Comparison of ENCODE assay signal across 15 cellular contexts in genomic region chr4:41857225-41857624, GRCh38.
DNase-seq lines count a peak whose midpoint lies in the region; ATAC-seq and TF ChIP-seq lines count a peak whose summit lies in the region.
"Had no signal": no experiment of that assay in that cellular context is flagged by ENCODE, and none has a peak within 500 bp of the region (broad histone marks: within the 10 kb centered on the region; RNA-seq: fewer than 3 reads in every experiment).

No MANE protein-coding gene starts in this region.

- no peak overlapping the region for H2BK20ac ChIP-seq in H9 (ENCODE audit: low read depth, low read length, poor library complexity, severe bottlenecking)

- no peak overlapping the region for H4K91ac ChIP-seq in H9 (ENCODE audit: insufficient read length, low read depth, low read length)

- no peak overlapping the region for H2BK5ac ChIP-seq in H9 (ENCODE audit: insufficient read length, low read length)

- no peaks in the 10 kb centered on the region for H3K36me3 ChIP-seq in WERI-Rb-1
- H3K36me3 ChIP-seq: BLaER1 treated with 17β-estradiol and CSF1 and Interleukin-3, amounts not matched to agents 10 nM and 100 nM had no signal

- no peak overlapping the region for H2BK120ac ChIP-seq in H9 (ENCODE audit: low read depth, low read length, poor library complexity, severe bottlenecking)

- no peak overlapping the region for H4K5ac ChIP-seq in H9 (ENCODE audit: insufficient read length, low read depth, low read length)

- no peak overlapping the region for H3K56ac ChIP-seq in H9 (ENCODE audit: insufficient read length, low read depth, low read length)

- H3K4me1 ChIP-seq in H9 (ENCODE audit: insufficient read depth, low read length): no peaks in the 10 kb centered on the region

- H3K27me3 ChIP-seq in WERI-Rb-1 (ENCODE audit: insufficient read depth, low read depth, severe bottlenecking) (no peaks in the 10 kb centered on the region), H9 (ENCODE audit: insufficient read depth, low read length) (no peaks in the 10 kb centered on the region)
- H3K27me3 ChIP-seq: BLaER1 treated with 17β-estradiol and CSF1 and Interleukin-3, amounts not matched to agents 10 nM and 100 nM had no signal

- H2BK15ac ChIP-seq in H9 (ENCODE audit: low read depth, low read length): no peak overlapping the region

- WGBS in H9 (ENCODE audit: extremely low coverage, insufficient read length, low lambda C conversion rate): no CpG with 5 or more reads among the region's 4 CpGs

- peak; percentile 95 for ATAC-seq in SK-N-SH treated with all-trans-retinoic acid at 6 μM for 48 hours

- no peaks in the 10 kb centered on the region for H3K23me2 ChIP-seq in H9 (ENCODE audit: insufficient read length, low read depth, low read length, poor library complexity, severe bottlenecking)

- no peaks in the 10 kb centered on the region; the same call in 1 of the 2 replicates for H3K79me2 ChIP-seq in H9 (ENCODE audit: insufficient read depth, low read length)

- H3K27me3 Mint-ChIP-seq in H9 (ENCODE audit: low read depth): peaks cover 86% of the 10 kb centered on the region

- H3K9me3 Mint-ChIP-seq in H9: no peaks in the 10 kb centered on the region

- H3K9me3 ChIP-seq in WERI-Rb-1 (ENCODE audit: severe bottlenecking) (no peaks in the 10 kb centered on the region), H9 (ENCODE audit: control insufficient read depth, low read depth, low read length) (no peaks in the 10 kb centered on the region)
- H3K9me3 ChIP-seq: BLaER1 treated with 17β-estradiol and CSF1 and Interleukin-3, amounts not matched to agents 10 nM and 100 nM had no signal

- H4K8ac ChIP-seq in H9 (replicated peaks; ENCODE audit: insufficient read length, low read depth, low read length): no peak overlapping the region

- H3K18ac ChIP-seq in H9 (ENCODE audit: insufficient read length, low read depth, low read length): no peak overlapping the region

- H3K14ac ChIP-seq in H9 (ENCODE audit: insufficient read depth, low read length): no peak overlapping the region

- H2AFZ ChIP-seq in H9 (ENCODE audit: low read length): no peak overlapping the region
- H2AFZ ChIP-seq: GM23248 had no signal

- no peak overlapping the region for H3K27ac Mint-ChIP-seq in H9
- H3K27ac Mint-ChIP-seq: CD4-positive, CD25-positive, alpha-beta regulatory T cell had no signal

- H3K4me3 Mint-ChIP-seq in H9: no peak overlapping the region
- H3K4me3 Mint-ChIP-seq: CD4-positive, CD25-positive, alpha-beta regulatory T cell had no signal

- no peak overlapping the region for H3K4ac ChIP-seq in H9 (ENCODE audit: low read depth, low read length)

- no peaks in the 10 kb centered on the region for H3K4me1 Mint-ChIP-seq in H9
- H3K4me1 Mint-ChIP-seq: CD4-positive, CD25-positive, alpha-beta regulatory T cell had no signal

- no peak overlapping the region for H3K4me2 ChIP-seq in H9 (ENCODE audit: insufficient read depth, insufficient read length, low read length)
- H3K4me2 ChIP-seq: BLaER1 treated with 17β-estradiol and CSF1 and Interleukin-3, amounts not matched to agents 10 nM and 100 nM had no signal

- H3K79me1 ChIP-seq in H9 (ENCODE audit: insufficient read depth, low read depth, low read length, poor library complexity, severe bottlenecking): no peaks in the 10 kb centered on the region

- TF ChIP-seq CTCF in WERI-Rb-1 (IDR thresholded peaks at IDR 0.05; ENCODE audit: low read depth, low read length) (no peak), H9 (conservative IDR thresholded peaks at IDR 0.05) (no peak)

- no peak overlapping the region for H2BK12ac ChIP-seq in H9 (ENCODE audit: insufficient read length, low read depth, low read length)

- H3K23ac ChIP-seq in H9 (ENCODE audit: insufficient read length, low read depth, low read length): no peak overlapping the region

- H4K20me1 ChIP-seq in H9 (ENCODE audit: control insufficient read depth, insufficient read depth, insufficient read length): no peaks in the 10 kb centered on the region
- H4K20me1 ChIP-seq: BLaER1 treated with 17β-estradiol and CSF1 and Interleukin-3, amounts not matched to agents 10 nM and 100 nM had no signal

- H3K9ac ChIP-seq in H9 (ENCODE audit: extremely low read depth, insufficient read length, low read length): no peak overlapping the region
- H3K9ac ChIP-seq: BLaER1 treated with 17β-estradiol and CSF1 and Interleukin-3, amounts not matched to agents 10 nM and 100 nM; GM23248 had no signal

- DNase-seq in NCI-H748 (lab: John Stamatoyannopoulos, UW; ENCODE audit: unreplicated experiment) (peak; percentile 15), NCI-H748 treated with DMSO at 0.1 percent for 48 hours (lab: John Stamatoyannopoulos, UW) (no peak), NCI-H82 treated with DMSO at 0.1 percent for 48 hours (lab: John Stamatoyannopoulos, UW; ENCODE audit: unreplicated experiment) (peak; percentile 85), ureter (ENCODE audit: low spot score) (no peak), WERI-Rb-1 (no peak), H9 (no peak)
- DNase-seq: 8988T; AML-193; Calu3; CD4-positive, CD25-positive, alpha-beta regulatory T cell; DMS 273 treated with DMSO at 0.1 percent for 48 hours; GM23248 had no signal

- no peak overlapping the region for H3T11ph ChIP-seq in H9 (ENCODE audit: low read length)

- H3K4me3 ChIP-seq in WERI-Rb-1 (ENCODE audit: low read depth, low read length): no peak overlapping the region
- H3K4me3 ChIP-seq: BLaER1 treated with 17β-estradiol and CSF1 and Interleukin-3, amounts not matched to agents 10 nM and 100 nM; GM23248 had no signal

- H3K36me3 Mint-ChIP-seq in H9 (ENCODE audit: insufficient read depth in 1 of 3, low read depth in 3 of 3): no peaks in the 10 kb centered on the region
- H3K36me3 Mint-ChIP-seq: CD4-positive, CD25-positive, alpha-beta regulatory T cell had no signal

- no peak overlapping the region for H3K27ac ChIP-seq in WERI-Rb-1
- no peak overlapping the region for H3K27ac ChIP-seq in H9 (ENCODE audit: insufficient read length, low read depth, low read length)
- H3K27ac ChIP-seq: BLaER1 treated with 17β-estradiol and CSF1 and Interleukin-3, amounts not matched to agents 10 nM and 100 nM; GM23248; HL-60 had no signal

- H2AK5ac ChIP-seq in H9 (ENCODE audit: insufficient read length, low read length): no peak overlapping the region

TF ChIP-seq in SK-N-SH treated with all-trans-retinoic acid at 6 μM for 48 hours, 23 proteins besides CTCF, POLR2A, EP300 and RAD21 (continues in another document):
- TF ChIP-seq ZNF8 (CRISPR knock-in tag; IDR thresholded peaks at IDR 0.05) (peak; percentile 41; the same call in 1 of the 2 replicates), ARNTL (CRISPR knock-in tag; IDR thresholded peaks at IDR 0.05; ENCODE audit: borderline replicate concordance, low read depth) (no peak), ZNF70 (CRISPR knock-in tag; IDR thresholded peaks at IDR 0.05) (0 out of 2 replicates have a peak, but pooled peaks have one; percentile 17), OSR1 (CRISPR knock-in tag; IDR thresholded peaks at IDR 0.05) (no peak), BACH2 (CRISPR knock-in tag; IDR thresholded peaks at IDR 0.05; ENCODE audit: borderline replicate concordance) (no peak), GLIS3 (CRISPR knock-in tag; IDR thresholded peaks at IDR 0.05) (peak; percentile 26; the same call in 1 of the 2 replicates), PATZ1 (CRISPR knock-in tag; IDR thresholded peaks at IDR 0.05; ENCODE audit: borderline replicate concordance) (peak; percentile 45; the same call in 1 of the 2 replicates), RARB (CRISPR knock-in tag; IDR thresholded peaks at IDR 0.05) (no peak), ZFP30 (CRISPR knock-in tag; IDR thresholded peaks at IDR 0.05) (no peak), PPARA (CRISPR knock-in tag; IDR thresholded peaks at IDR 0.05; ENCODE audit: borderline replicate concordance) (0 out of 2 replicates have a peak, but pooled peaks have one; percentile 59), ISL1 (CRISPR knock-in tag; IDR thresholded peaks at IDR 0.05) (peak; percentile 89), ZC3H10 (CRISPR knock-in tag; IDR thresholded peaks at IDR 0.05) (no peak), TCF4 (CRISPR knock-in tag; IDR thresholded peaks at IDR 0.05; ENCODE audit: borderline replicate concordance) (peak; percentile 90)
- TF ChIP-seq, protein P1, sequence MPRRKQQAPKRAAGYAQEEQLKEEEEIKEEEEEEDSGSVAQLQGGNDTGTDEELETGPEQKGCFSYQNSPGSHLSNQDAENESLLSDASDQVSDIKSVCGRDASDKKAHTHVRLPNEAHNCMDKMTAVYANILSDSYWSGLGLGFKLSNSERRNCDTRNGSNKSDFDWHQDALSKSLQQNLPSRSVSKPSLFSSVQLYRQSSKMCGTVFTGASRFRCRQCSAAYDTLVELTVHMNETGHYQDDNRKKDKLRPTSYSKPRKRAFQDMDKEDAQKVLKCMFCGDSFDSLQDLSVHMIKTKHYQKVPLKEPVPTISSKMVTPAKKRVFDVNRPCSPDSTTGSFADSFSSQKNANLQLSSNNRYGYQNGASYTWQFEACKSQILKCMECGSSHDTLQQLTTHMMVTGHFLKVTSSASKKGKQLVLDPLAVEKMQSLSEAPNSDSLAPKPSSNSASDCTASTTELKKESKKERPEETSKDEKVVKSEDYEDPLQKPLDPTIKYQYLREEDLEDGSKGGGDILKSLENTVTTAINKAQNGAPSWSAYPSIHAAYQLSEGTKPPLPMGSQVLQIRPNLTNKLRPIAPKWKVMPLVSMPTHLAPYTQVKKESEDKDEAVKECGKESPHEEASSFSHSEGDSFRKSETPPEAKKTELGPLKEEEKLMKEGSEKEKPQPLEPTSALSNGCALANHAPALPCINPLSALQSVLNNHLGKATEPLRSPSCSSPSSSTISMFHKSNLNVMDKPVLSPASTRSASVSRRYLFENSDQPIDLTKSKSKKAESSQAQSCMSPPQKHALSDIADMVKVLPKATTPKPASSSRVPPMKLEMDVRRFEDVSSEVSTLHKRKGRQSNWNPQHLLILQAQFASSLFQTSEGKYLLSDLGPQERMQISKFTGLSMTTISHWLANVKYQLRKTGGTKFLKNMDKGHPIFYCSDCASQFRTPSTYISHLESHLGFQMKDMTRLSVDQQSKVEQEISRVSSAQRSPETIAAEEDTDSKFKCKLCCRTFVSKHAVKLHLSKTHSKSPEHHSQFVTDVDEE (CRISPR knock-in tag; IDR thresholded peaks at IDR 0.05): peak; percentile 100

Comparison
In these comparisons a context has a peak if more than half of its experiments do, and no peak if none do; other contexts are left out.
1. DNase-seq: peak in NCI-H748 (single experiment) and NCI-H82 treated with DMSO at 0.1 percent for 48 hours (single experiment); none in NCI-H748 treated with DMSO at 0.1 percent for 48 hours (single experiment), ureter (single experiment), WERI-Rb-1 (single experiment) and H9 (single experiment).